15 cellular contexts compared by ENCODE assay signal in the genomic region with DNA sequence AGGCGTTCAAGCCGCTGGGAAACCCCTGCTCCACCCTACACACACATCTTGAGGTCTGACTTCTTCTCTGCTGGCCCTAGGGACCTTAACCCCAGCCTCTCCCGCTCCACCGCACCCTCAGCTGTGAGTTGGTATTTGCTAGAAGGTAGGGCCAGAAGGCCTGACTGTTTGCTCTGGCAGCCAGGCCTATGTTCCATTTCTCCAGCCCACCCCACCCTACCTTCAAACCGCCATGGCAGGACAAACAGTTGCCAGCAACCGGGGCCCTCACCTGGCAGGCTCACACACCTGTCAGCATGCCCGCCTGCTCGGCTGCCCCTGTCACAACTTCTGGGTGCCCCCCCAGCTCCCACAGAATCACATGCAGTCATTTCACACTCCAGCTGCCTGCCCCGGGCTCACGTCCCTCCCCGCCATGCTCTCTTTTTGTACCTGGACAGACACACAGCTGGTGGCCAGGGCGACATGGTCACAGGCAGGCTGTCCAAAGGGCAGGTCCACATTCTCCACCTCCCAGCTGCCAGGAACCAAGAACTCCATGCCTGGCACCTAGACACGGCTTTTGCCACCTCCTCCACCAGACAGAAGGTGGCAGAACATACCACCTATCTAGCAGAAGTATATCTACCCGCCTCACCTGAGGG. TPM values are rescaled to one million over a fixed set of nuclear protein-coding genes. Genes with fewer than 3 reads are reported as not detected.
DNase-seq lines count a peak whose midpoint lies in the region; ATAC-seq, FAIRE-seq and TF ChIP-seq lines count a peak whose summit lies in the region.
"Had no signal": no experiment of that assay in that cellular context is flagged by ENCODE, and none has a peak within 500 bp of the region (broad histone marks: within the 10 kb centered on the region; RNA-seq: fewer than 3 reads in every experiment).

No MANE protein-coding gene starts in this region.

- H3K9me3 ChIP-seq in breast epithelium (no peaks in the 10 kb centered on the region), OCI-LY7 (ENCODE audit: low read length) (no peaks in the 10 kb centered on the region), HepG2 (ENCODE audit: low read length) (no peaks in the 10 kb centered on the region)

- H3K4me3 Mint-ChIP-seq in MCF 10A (ENCODE audit: unreplicated experiment) (no peak overlapping the region), type B pancreatic cell (peak overlapping the region; percentile 37)

- ATAC-seq in HepG2 (peak; percentile 44; the same call in 2 of the 3 replicates), HG02852 (IDR thresholded peaks at IDR 0.05; ENCODE audit: unreplicated experiment) (no peak)

- 11% methylated on average over 10 of the region's 14 CpGs for WGBS in HepG2 (ENCODE audit: low lambda C conversion rate)

- H3K4me2 ChIP-seq in OCI-LY7 (ENCODE audit: low read length) = peak overlapping the region; percentile 58
- H3K4me2 ChIP-seq in HepG2 (ENCODE audit: low read depth, low read length) = peak overlapping the region; percentile 36; the same call in 1 of the 2 replicates

- no peak for TF ChIP-seq CTCF in breast epithelium (IDR thresholded peaks at IDR 0.05)
- no peak for TF ChIP-seq CTCF in MCF 10A (IDR thresholded peaks at IDR 0.05; ENCODE audit: unreplicated experiment)
- peak; percentile 60 for TF ChIP-seq CTCF in OCI-LY7 (conservative IDR thresholded peaks at IDR 0.05; ENCODE audit: low read length)
- TF ChIP-seq CTCF in HepG2 (CRISPR knock-in tag; IDR thresholded peaks at IDR 0.05) = peak; percentile 22; the same call in 1 of the 2 replicates
- no peak for TF ChIP-seq CTCF in type B pancreatic cell (conservative IDR thresholded peaks at IDR 0.05)

- no TSS peak for BruUV-seq in MCF 10A (replicated peaks; lab: Mats Ljungman, UMichigan)
- BruUV-seq in OCI-LY7 (replicated peaks; lab: Mats Ljungman, UMichigan) = no TSS peak
- no TSS peak for BruUV-seq in HepG2 (replicated peaks; lab: Mats Ljungman, UMichigan)

- CTCF ChIA-PET in MCF 10A (lab: Yijun Ruan, JAX) = interaction anchor here (0.6 kb wide), 1 partner anchor 50 kb away, joined by 4 read pairs; no protein-coding TSS in a partner anchor
- CTCF ChIA-PET in OCI-LY7 (lab: Charles Lee; ENCODE audit: unreplicated experiment) = interaction anchor here (2.5 kb wide), 1 partner anchor 53 kb away, joined by 9 read pairs; no protein-coding TSS in a partner anchor
- CTCF ChIA-PET in HepG2 (lab: Yijun Ruan, JAX; ENCODE audit: low intra/inter-chr PET ratio, low total read pairs) = no interaction called here

- H3K27ac Mint-ChIP-seq in MCF 10A (ENCODE audit: low read depth, unreplicated experiment) = no peak overlapping the region
- H3K27ac Mint-ChIP-seq in type B pancreatic cell = peak overlapping the region; percentile 39
- H3K27ac Mint-ChIP-seq: progenitor cell of endocrine pancreas had no signal

- intact Hi-C loops in breast epithelium (cut with DNase I; ENCODE audit: low total_unique reads) (loop anchor here (5.0 kb wide), 2 partner anchors 35 to 435 kb away; no protein-coding TSS in a partner anchor), MCF 10A (cut with micrococcal nuclease) (no loop called here), OCI-LY7 (cut with micrococcal nuclease; ENCODE audit: unreplicated experiment) (loop anchor here (1.0 kb wide), 1 partner anchor 37 kb away; no protein-coding TSS in a partner anchor), HepG2 (cut with micrococcal nuclease; ENCODE audit: unreplicated experiment) (no loop called here)

- H3K36me3 Mint-ChIP-seq in MCF 10A (ENCODE audit: insufficient read depth, unreplicated experiment) (no peaks in the 10 kb centered on the region), type B pancreatic cell (no peaks in the 10 kb centered on the region)

- peaks cover 12% of the 10 kb centered on the region for H3K27me3 Mint-ChIP-seq in MCF 10A (ENCODE audit: insufficient read depth, unreplicated experiment)
- H3K27me3 Mint-ChIP-seq in type B pancreatic cell = peaks cover 60% of the 10 kb centered on the region

- H3K27me3 ChIP-seq in breast epithelium = peaks cover 0 to 9% of the 10 kb centered on the region in 2 donors
- peaks cover 5 to 59% of the 10 kb centered on the region in 2 experiments for H3K27me3 ChIP-seq in HepG2 (ENCODE audit: control insufficient read depth in 1 of 2, insufficient read depth in 2 of 2, low read length in 2 of 2)

- H3K4me1 Mint-ChIP-seq in MCF 10A (ENCODE audit: insufficient read depth, unreplicated experiment) (peaks cover 7% of the 10 kb centered on the region), type B pancreatic cell (ENCODE audit: unreplicated experiment) (peaks cover 8% of the 10 kb centered on the region)

- H3K9ac ChIP-seq in HepG2 (ENCODE audit: insufficient read depth, low read depth, low read length) = no peak overlapping the region

- H3K9me3 Mint-ChIP-seq in MCF 10A (ENCODE audit: unreplicated experiment) (no peaks in the 10 kb centered on the region), type B pancreatic cell (no peaks in the 10 kb centered on the region)

- TF ChIP-seq POLR2A in breast epithelium (IDR thresholded peaks at IDR 0.05) (no peak), HepG2 (IDR thresholded peaks at IDR 0.05; ENCODE audit: insufficient read depth in 1 of 2, low read depth in 2 of 2, low read length in 2 of 2) (no peak)

- H3K79me2 ChIP-seq in OCI-LY7 (ENCODE audit: insufficient read depth, low read depth, low read length) (peaks cover 19% of the 10 kb centered on the region), HepG2 (ENCODE audit: insufficient read depth, low read length) (no peaks in the 10 kb centered on the region)

- H3K4me1 ChIP-seq in breast epithelium (peaks cover 0 to 7% of the 10 kb centered on the region in 2 donors), OCI-LY7 (ENCODE audit: insufficient read depth, low read length, poor library complexity, severe bottlenecking) (peaks cover 38% of the 10 kb centered on the region), HepG2 (ENCODE audit: insufficient read depth, low read length) (peaks cover 16% of the 10 kb centered on the region)

- POLR2A ChIA-PET in MCF 10A (lab: Yijun Ruan, JAX) = interaction anchor here (0.6 kb wide), 1 partner anchor 19 kb away, joined by 3 read pairs; no protein-coding TSS in a partner anchor
- POLR2A ChIA-PET in OCI-LY7 (lab: Charles Lee) = interaction anchor here (0.6 to 1.5 kb wide), 3 partner anchors 26 to 1598 kb away, joined by 3 to 7 read pairs (median 4); no protein-coding TSS in a partner anchor
- POLR2A ChIA-PET in HepG2 (lab: Yijun Ruan, JAX) = no interaction called here

- H3K4me3 ChIP-seq in breast epithelium (no peak overlapping the region), OCI-LY7 (ENCODE audit: low read depth, low read length, poor library complexity, severe bottlenecking) (peak overlapping the region; percentile 3), HepG2 (replicated peaks in 1 of 3; ENCODE audit: insufficient read depth in 1 of 3, low read depth in 2 of 3, low read length in 3 of 3) (peak overlapping the region in 1 of 3 experiments; percentile 23; a peak in 1 of 6 replicates)

- peak overlapping the region; percentile 0 to 21 for H3K27ac ChIP-seq in breast epithelium
- H3K27ac ChIP-seq in OCI-LY7 (ENCODE audit: low read depth, low read length, poor library complexity, severe bottlenecking) = peak overlapping the region; percentile 39
- H3K27ac ChIP-seq in HepG2 (ENCODE audit: extremely low read length, insufficient read depth, low read length) = no peak overlapping the region

- no peak for FAIRE-seq in HepG2 (lab: Jason Lieb, UNC)

- peak overlapping the region; percentile 17; the same call in 1 of the 2 replicates for H2AFZ ChIP-seq in OCI-LY7 (ENCODE audit: low read length)
- H2AFZ ChIP-seq in HepG2 (ENCODE audit: low read length) = no peak overlapping the region

- in situ Hi-C loops in HepG2 (cut with HindIII; ENCODE audit: extremely low pct_ligation_motif_present, low pct_unique_long_range_greater_than_20kb) = no loop called here

- TF ChIP-seq EP300 in HepG2 (IDR thresholded peaks at IDR 0.05; ENCODE audit: low read depth in 2 of 2, low read length in 2 of 2) (no peak), HepG2 (CRISPR knock-in tag; IDR thresholded peaks at IDR 0.05; ENCODE audit: borderline replicate concordance) (no peak)

- DNase-seq in breast epithelium (ENCODE audit: low spot score in 2 of 2) (no peak), MCF 10A (ENCODE audit: unreplicated experiment) (no peak), OCI-LY7 (ENCODE audit: low spot score) (peak; percentile 69), HepG2 (ENCODE audit: low spot score) (peak; percentile 20), type B pancreatic cell (ENCODE audit: extremely low spot score, unreplicated experiment) (no peak), NCI-H774 (lab: John Stamatoyannopoulos, UW) (no peak), NCI-H510A (lab: John Stamatoyannopoulos, UW) (no peak)
- DNase-seq: AML-193, aorta, HCEC 1CT, NCI-H1105 treated with DMSO at 0.1 percent for 48 hours had no signal

- no peaks in the 10 kb centered on the region for H3K36me3 ChIP-seq in breast epithelium
- peaks cover 13% of the 10 kb centered on the region for H3K36me3 ChIP-seq in OCI-LY7 (ENCODE audit: insufficient read depth, low read length)
- no peaks in the 10 kb centered on the region for H3K36me3 ChIP-seq in HepG2 (replicated peaks in 1 of 2; ENCODE audit: control insufficient read depth in 1 of 2, insufficient read depth in 2 of 2, low read length in 2 of 2)

- H4K20me1 ChIP-seq in OCI-LY7 (ENCODE audit: insufficient read depth, low read length) (no peaks in the 10 kb centered on the region), HepG2 (ENCODE audit: insufficient read depth, low read length) (no peaks in the 10 kb centered on the region)

- no peak for TF ChIP-seq RAD21 in HepG2 (CRISPR knock-in tag; IDR thresholded peaks at IDR 0.05)

- H3K9me2 ChIP-seq in OCI-LY7 (ENCODE audit: insufficient read depth, low read length) = no peaks in the 10 kb centered on the region

RNA-seq across cellular contexts. Expression of a gene that starts 2.6 kb away (rescaled TPM):
- total RNA-seq in breast epithelium (10 to 100 TPM in 1 of 3 donors, 1 to 10 TPM in 2; 2.6 to 15.1 (median 9.8) TPM), MCF 10A (2022) (not detected in 2 replicates), OCI-LY7 (2022) (322 and 353 TPM in 2 replicates), HepG2 (2016; rRNA removed; fragmentation: Illumina TruSeq; extraction: Trizol) (not detected in 2 replicates), type B pancreatic cell (ENCODE audit: low replicate concordance) (33.2 and 58.6 TPM in 2 replicates)
- 84.0 and 108 TPM in 2 replicates for total RNA-seq in OCI-LY7 (2014; rRNA removed; shearing (Covaris generic))
- total RNA-seq in HepG2 (2016; cell fraction: cytosol; rRNA removed; fragmentation: Illumina TruSeq; extraction: Trizol; ENCODE audit: low read depth) = not detected in 2 replicates
- total RNA-seq in HepG2 (2016; cell fraction: insoluble cytoplasmic fraction; rRNA removed; fragmentation: Illumina TruSeq; extraction: Trizol) = not detected in 2 replicates
- not detected in 2 replicates for total RNA-seq in HepG2 (2016; cell fraction: membrane; rRNA removed; fragmentation: Illumina TruSeq; extraction: Trizol)
- total RNA-seq in HepG2 (2016; cell fraction: nucleus; rRNA removed; fragmentation: Illumina TruSeq; extraction: Trizol) = not detected in 2 replicates
- polyA plus RNA-seq in HepG2 (2011; rRNA removed) = 0.07 and 0.10 TPM in 2 replicates
- polyA plus RNA-seq in HepG2 (2011; cell fraction: cytosol; rRNA removed) = 0.03 and 0.14 TPM in 2 replicates
- polyA plus RNA-seq in HepG2 (2011; cell fraction: nucleus; rRNA removed) = 0.16 and 0.40 TPM in 2 replicates
- polyA plus RNA-seq in HepG2 (2012) = 0.15 and 0.25 TPM in 2 replicates
- polyA plus RNA-seq in HepG2 (2016; cell fraction: cytosol; fragmentation: Illumina TruSeq; extraction: Trizol; ENCODE audit: low read depth) = not detected in 2 replicates
- not detected in 2 replicates for polyA plus RNA-seq in HepG2 (2016; cell fraction: insoluble cytoplasmic fraction; fragmentation: Illumina TruSeq; extraction: Trizol; ENCODE audit: low read depth)
- polyA plus RNA-seq in HepG2 (2016; cell fraction: membrane; fragmentation: Illumina TruSeq; extraction: Trizol; ENCODE audit: low read depth) = not detected in 2 replicates
- not detected in 2 replicates for polyA plus RNA-seq in HepG2 (2016; cell fraction: nucleus; fragmentation: Illumina TruSeq; extraction: Trizol; ENCODE audit: insufficient read depth, low read depth)
- polyA minus RNA-seq in HepG2 (2011; rRNA and poly(A)+ RNA removed; ENCODE audit: low replicate concordance) = 0.52 and 1.2 TPM in 2 replicates
- polyA minus RNA-seq in HepG2 (2011; cell fraction: cytosol; rRNA and poly(A)+ RNA removed) = not detected in 2 replicates
- 0.13 TPM in 1 of 2 replicates, not detected in the other for polyA minus RNA-seq in HepG2 (2011; cell fraction: nucleus; rRNA and poly(A)+ RNA removed)
- total RNA-seq: HT1080 had no signal

RNA-seq across cellular contexts. Expression of a gene that starts 50.6 kb away (rescaled TPM):
- total RNA-seq in breast epithelium (1 to 10 TPM; 1.2 to 3.5 (median 2.0) TPM), MCF 10A (2022) (not detected in 2 replicates), OCI-LY7 (2022) (3.3 and 4.5 TPM in 2 replicates), HepG2 (2016; rRNA removed; fragmentation: Illumina TruSeq; extraction: Trizol) (0.04 TPM in 1 of 2 replicates, not detected in the other), type B pancreatic cell (ENCODE audit: low replicate concordance) (0.36 TPM in 1 of 2 replicates, not detected in the other)
- 0.41 and 0.69 TPM in 2 replicates for total RNA-seq in OCI-LY7 (2014; rRNA removed; shearing (Covaris generic))
- total RNA-seq in HepG2 (2016; cell fraction: cytosol; rRNA removed; fragmentation: Illumina TruSeq; extraction: Trizol; ENCODE audit: low read depth) = not detected in 2 replicates
- 0.04 TPM in 1 of 2 replicates, not detected in the other for total RNA-seq in HepG2 (2016; cell fraction: insoluble cytoplasmic fraction; rRNA removed; fragmentation: Illumina TruSeq; extraction: Trizol)
- total RNA-seq in HepG2 (2016; cell fraction: membrane; rRNA removed; fragmentation: Illumina TruSeq; extraction: Trizol) = not detected in 2 replicates
- 0.12 TPM in 1 of 2 replicates, not detected in the other for total RNA-seq in HepG2 (2016; cell fraction: nucleus; rRNA removed; fragmentation: Illumina TruSeq; extraction: Trizol)
- 0.50 and 0.84 TPM in 2 replicates for polyA plus RNA-seq in HepG2 (2011; rRNA removed)
- polyA plus RNA-seq in HepG2 (2011; cell fraction: cytosol; rRNA removed) = 0.12 and 0.33 TPM in 2 replicates
- polyA plus RNA-seq in HepG2 (2011; cell fraction: nucleus; rRNA removed) = 2.2 and 2.3 TPM in 2 replicates
- 0.20 and 0.44 TPM in 2 replicates for polyA plus RNA-seq in HepG2 (2012)
- polyA plus RNA-seq in HepG2 (2016; cell fraction: cytosol; fragmentation: Illumina TruSeq; extraction: Trizol; ENCODE audit: low read depth) = not detected in 2 replicates
- polyA plus RNA-seq in HepG2 (2016; cell fraction: insoluble cytoplasmic fraction; fragmentation: Illumina TruSeq; extraction: Trizol; ENCODE audit: low read depth) = not detected in 2 replicates
- not detected in 2 replicates for polyA plus RNA-seq in HepG2 (2016; cell fraction: membrane; fragmentation: Illumina TruSeq; extraction: Trizol; ENCODE audit: low read depth)
- polyA plus RNA-seq in HepG2 (2016; cell fraction: nucleus; fragmentation: Illumina TruSeq; extraction: Trizol; ENCODE audit: insufficient read depth, low read depth) = 0.15 TPM in 1 of 2 replicates, not detected in the other
- 0.19 and 0.34 TPM in 2 replicates for polyA minus RNA-seq in HepG2 (2011; rRNA and poly(A)+ RNA removed; ENCODE audit: low replicate concordance)
- polyA minus RNA-seq in HepG2 (2011; cell fraction: cytosol; rRNA and poly(A)+ RNA removed) = 0.18 TPM in 1 of 2 replicates, not detected in the other
- 0.39 and 0.62 TPM in 2 replicates for polyA minus RNA-seq in HepG2 (2011; cell fraction: nucleus; rRNA and poly(A)+ RNA removed)
- total RNA-seq: HT1080, NCI-H460 had no signal

Comparison
In these comparisons a context has a peak if more than half of its experiments do, and no peak if none do; other contexts are left out.
1. intact Hi-C loops: an anchor here in breast epithelium (5.0 kb wide) and OCI-LY7 (1.0 kb wide); none called in MCF 10A and HepG2.
2. DNase-seq: peak in OCI-LY7 (single experiment) and HepG2 (single experiment); none in breast epithelium (0 of 2), MCF 10A (single experiment), type B pancreatic cell (single experiment), NCI-H774 (single experiment) and NCI-H510A (single experiment).
3. CTCF ChIP-seq: peak in OCI-LY7 (single experiment) and HepG2 (single experiment); none in breast epithelium (0 of 3), MCF 10A (single experiment) and type B pancreatic cell (single experiment).